1 cellular context compared by ENCODE assay signal in the genomic region with DNA sequence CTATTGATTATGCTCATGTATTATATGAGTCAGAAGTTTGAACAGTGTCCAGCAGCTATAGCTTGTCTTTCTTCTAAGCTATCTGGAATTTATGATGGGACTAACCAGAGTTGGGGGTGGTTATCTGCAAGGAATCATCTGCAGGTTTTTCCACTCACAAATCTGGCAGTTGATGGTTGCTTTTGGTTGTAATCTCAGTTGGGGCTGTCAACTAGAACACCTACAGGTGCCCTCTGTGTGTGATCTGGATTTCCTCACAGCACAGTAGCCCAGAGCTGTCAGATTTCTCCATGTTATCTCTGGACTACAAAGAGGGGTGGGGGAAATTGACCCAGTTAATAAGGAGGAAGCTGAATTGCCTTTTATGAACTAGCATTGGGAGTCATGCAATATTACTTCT.
TF ChIP-seq lines count a peak whose summit lies in the region.

No MANE protein-coding gene starts in this region.

TF ChIP-seq in SK-N-SH treated with all-trans-retinoic acid at 6 μM for 48 hours, 23 proteins besides CTCF, POLR2A, EP300 and RAD21:
- TF ChIP-seq POU6F1 (CRISPR knock-in tag; IDR thresholded peaks at IDR 0.05; ENCODE audit: borderline replicate concordance, low read depth) (no peak), ISL1 (CRISPR knock-in tag; IDR thresholded peaks at IDR 0.05) (0 out of 2 replicates have a peak, but pooled peaks have one; percentile 17), ARNTL (CRISPR knock-in tag; IDR thresholded peaks at IDR 0.05; ENCODE audit: borderline replicate concordance, low read depth) (no peak)
